8 cellular contexts compared by ENCODE assay signal in the genomic region with DNA sequence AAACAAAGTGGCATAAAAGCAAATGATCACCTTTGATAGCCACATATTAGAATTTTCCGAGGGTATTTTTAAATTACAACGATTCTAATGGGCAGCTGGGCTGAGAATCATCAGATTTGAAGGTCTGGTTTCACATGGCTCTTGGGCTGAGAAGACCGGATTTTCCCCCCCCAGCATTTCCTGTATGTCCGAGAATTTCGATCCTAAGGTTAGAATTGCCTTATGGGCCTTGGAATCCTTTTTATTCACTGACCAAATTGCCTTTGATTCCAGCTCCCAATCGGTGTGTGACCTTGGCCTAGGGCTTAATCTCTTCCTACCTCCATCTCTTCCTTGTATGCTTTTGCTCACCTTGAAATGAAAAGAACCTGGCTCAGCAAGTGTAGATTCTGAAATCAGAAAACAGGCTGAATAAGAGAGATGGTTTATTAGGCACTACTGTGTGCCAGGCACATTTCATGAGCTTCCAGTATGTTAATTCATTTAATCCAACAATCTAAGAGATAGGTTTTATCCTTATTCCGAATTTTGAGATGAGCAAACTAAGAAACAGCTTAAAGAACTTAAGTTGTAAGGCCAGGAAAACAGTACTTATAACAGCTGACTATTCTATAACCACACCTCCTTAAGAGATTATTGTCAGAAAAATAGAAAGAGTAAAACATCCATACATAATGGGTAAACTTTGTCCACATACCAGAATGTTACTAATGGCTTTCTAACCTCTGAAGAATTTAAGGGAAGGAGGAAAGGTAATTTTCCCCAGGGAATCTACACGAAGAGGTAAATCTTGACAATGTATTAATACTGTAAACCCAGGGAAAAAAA. TPM values are rescaled to one million over a fixed set of nuclear protein-coding genes. Genes with fewer than 3 reads are reported as not detected.
DNase-seq lines count a peak whose midpoint lies in the region; ATAC-seq and TF ChIP-seq lines count a peak whose summit lies in the region.

No MANE protein-coding gene starts in this region.

- peaks cover 27% of the 10 kb centered on the region for H3K4me1 Mint-ChIP-seq in Calu3 (ENCODE audit: low read depth, unreplicated experiment)
- H3K4me1 Mint-ChIP-seq in neural crest cell, result peaks cover 35% of the 10 kb centered on the region

- H3K4me3 Mint-ChIP-seq in Calu3 (ENCODE audit: low read depth, unreplicated experiment) (peak overlapping the region; percentile 98), neural crest cell (peak overlapping the region; percentile 98)

- ATAC-seq in GM21367 (IDR thresholded peaks at IDR 0.05; ENCODE audit: unreplicated experiment) (no peak), HG03469 (IDR thresholded peaks at IDR 0.05; ENCODE audit: unreplicated experiment) (no peak), HG02798 (IDR thresholded peaks at IDR 0.05; ENCODE audit: poor library complexity, unreplicated experiment) (no peak), esophagus mucosa (no peak)

- H3K27ac Mint-ChIP-seq in Calu3 (ENCODE audit: unreplicated experiment) (peak overlapping the region; percentile 85), neural crest cell (ENCODE audit: unreplicated experiment) (peak overlapping the region; percentile 35)

- no peaks in the 10 kb centered on the region for H3K36me3 ChIP-seq in ectodermal cell (ENCODE audit: control insufficient read depth, insufficient read depth, low read length)

- TF ChIP-seq CTCF in Calu3 (IDR thresholded peaks at IDR 0.05; ENCODE audit: unreplicated experiment) (no peak), neural crest cell (conservative IDR thresholded peaks at IDR 0.05) (no peak)

- H3K9me3 ChIP-seq in ectodermal cell (ENCODE audit: control insufficient read depth, low read length), result no peaks in the 10 kb centered on the region

- CTCF ChIA-PET in Calu3 (lab: Charles Lee), result interaction anchor here (0.6 to 1.3 kb wide), 3 partner anchors 10 to 37 kb away, joined by 4 to 7 read pairs (median 7); no protein-coding TSS in a partner anchor

- peaks cover 14% of the 10 kb centered on the region for H3K27me3 Mint-ChIP-seq in Calu3 (ENCODE audit: unreplicated experiment)
- peaks cover 21% of the 10 kb centered on the region for H3K27me3 Mint-ChIP-seq in neural crest cell (ENCODE audit: low read depth)

- H3K4me3 ChIP-seq in ectodermal cell (ENCODE audit: insufficient read depth, low read depth, low read length), result peak overlapping the region; percentile 85

- 16 to 22% methylated on average over 7 to 8 of the region's 8 CpGs for WGBS in ectodermal cell, 2 experiments

- H3K27ac ChIP-seq in ectodermal cell (ENCODE audit: insufficient read depth, low read depth, low read length, poor library complexity, severe bottlenecking), result peak overlapping the region; percentile 61

- H3K9me3 Mint-ChIP-seq in Calu3 (ENCODE audit: low read depth, unreplicated experiment), result no peaks in the 10 kb centered on the region
- H3K9me3 Mint-ChIP-seq in neural crest cell, result no peaks in the 10 kb centered on the region

- DNase-seq in Calu3, result peak; percentile 24
- peak; percentile 88 for DNase-seq in NCI-H2029 treated with DMSO at 0.1 percent for 48 hours (lab: John Stamatoyannopoulos, UW)
- DNase-seq in neural crest cell (ENCODE audit: low read depth, low spot score), result no peak

- peaks cover 91% of the 10 kb centered on the region for H3K36me3 Mint-ChIP-seq in Calu3 (ENCODE audit: insufficient read depth, unreplicated experiment)
- peaks cover 6% of the 10 kb centered on the region for H3K36me3 Mint-ChIP-seq in neural crest cell (ENCODE audit: low read depth)

- no peaks in the 10 kb centered on the region for H3K27me3 ChIP-seq in ectodermal cell (ENCODE audit: control insufficient read depth, insufficient read depth, low read length, poor library complexity, severe bottlenecking)

- TSS peak; percentile 2 for BruUV-seq in Calu3 (replicated peaks; lab: Mats Ljungman, UMichigan)

- no peaks in the 10 kb centered on the region for H3K4me1 ChIP-seq in ectodermal cell (ENCODE audit: control insufficient read depth, insufficient read depth, low read length)

- intact Hi-C loops in Calu3 (cut with micrococcal nuclease; ENCODE audit: unreplicated experiment), result no loop called here

RNA-seq across cellular contexts. Expression of gene HFE, which starts 39.4 kb away (rescaled TPM):
- total RNA-seq in Calu3 (2022) (24.9 and 27.1 TPM in 2 replicates), neural crest cell (1.7 and 2.4 TPM in 2 replicates), esophagus mucosa (4.7 TPM)
- 0.78 TPM for polyA plus RNA-seq in ectodermal cell (2013, experiment 1 of 4)
- 0.92 TPM for polyA plus RNA-seq in ectodermal cell (2013, experiment 2 of 4)
- 0.85 TPM for polyA plus RNA-seq in ectodermal cell (2013, experiment 3 of 4)
- polyA plus RNA-seq in ectodermal cell (2013, experiment 4 of 4), result 0.93 TPM
